ENCODE assay signal across 8 cellular contexts in the genomic region with DNA sequence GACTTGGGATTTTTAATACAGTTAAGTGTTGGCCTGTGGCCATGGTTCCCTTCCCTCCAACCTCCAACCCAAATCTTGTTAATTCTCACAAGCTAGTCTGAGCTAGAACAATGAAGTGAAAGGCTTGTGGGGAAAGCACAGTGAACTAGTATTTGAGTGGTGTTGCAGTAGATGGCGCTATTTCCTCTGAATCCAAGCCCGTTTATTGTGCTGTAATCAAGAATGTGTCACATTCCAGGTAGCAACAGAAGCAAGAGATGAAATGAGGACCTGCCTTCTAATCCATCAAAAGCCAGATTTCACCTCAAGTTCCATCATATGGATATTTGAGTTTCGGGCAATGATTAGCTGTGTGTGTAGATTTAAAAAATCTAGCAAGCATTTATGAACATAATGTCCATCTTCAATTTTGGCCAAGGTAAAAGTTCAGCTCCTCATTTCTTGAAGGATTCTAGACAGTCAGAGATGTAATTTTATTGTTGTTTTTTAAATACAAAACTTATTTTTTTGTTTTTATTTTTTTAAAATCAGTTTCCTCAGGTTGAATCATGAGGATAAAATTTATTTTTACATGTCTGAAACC.
DNase-seq lines count a peak whose midpoint lies in the region; ATAC-seq and TF ChIP-seq lines count a peak whose summit lies in the region.

No MANE protein-coding gene starts in this region.

- H3K27me3 Mint-ChIP-seq in activated CD4-positive, alpha-beta T cell treated with anti-CD3 and anti-CD28 coated beads, Interleukin-2, amount 10 ng/mL, durations not matched to agents 7 days and 5 days = peaks cover 11% of the 10 kb centered on the region
- peaks cover 33% of the 10 kb centered on the region for H3K27me3 Mint-ChIP-seq in osteocyte (ENCODE audit: unreplicated experiment)

- DNase-seq in activated CD4-positive, alpha-beta T cell treated with anti-CD3 and anti-CD28 coated beads, Interleukin-2, amount 10 ng/mL, durations not matched to agents 7 days and 5 days = peak; percentile 25
- no peak for DNase-seq in activated CD4-positive, alpha-beta T cell treated with anti-CD3 and anti-CD28 coated beads, Interleukin-2, amount 50 U/mL, for 4 hours
- DNase-seq in LoVo (ENCODE audit: low spot score) (peak; percentile 39), Panc1 (ENCODE audit: low read depth, low spot score) (peak; percentile 36), osteocyte (ENCODE audit: extremely low spot score, unreplicated experiment) (no peak), amniotic stem cell (lab: John Stamatoyannopoulos, UW) (no peak), omental fat pad (ENCODE audit: low spot score) (no peak)

- H3K4me3 ChIP-seq in Panc1 (ENCODE audit: low read depth in 2 of 2, low read length in 2 of 2) = no peak overlapping the region

- BruUV-seq in Panc1 (replicated peaks; lab: Mats Ljungman, UMichigan) = no TSS peak

- H3K27ac ChIP-seq in Panc1 (ENCODE audit: low read length) = no peak overlapping the region

- H3K27ac Mint-ChIP-seq in activated CD4-positive, alpha-beta T cell treated with anti-CD3 and anti-CD28 coated beads, Interleukin-2, amount 10 ng/mL, durations not matched to agents 7 days and 5 days = no peak overlapping the region
- H3K27ac Mint-ChIP-seq in osteocyte (ENCODE audit: unreplicated experiment) = no peak overlapping the region

- H3K4me1 ChIP-seq in Panc1 (ENCODE audit: control insufficient read depth, insufficient read depth, low read length) = no peaks in the 10 kb centered on the region

- no peaks in the 10 kb centered on the region for H3K27me3 ChIP-seq in Panc1 (ENCODE audit: control insufficient read depth, insufficient read depth, low read length)

- in situ Hi-C loops in Panc1 (cut with HindIII; ENCODE audit: low pct_unique_long_range_greater_than_20kb, low sequenced_read_pairs) = no loop called here

- TF ChIP-seq CTCF in Panc1 (IDR thresholded peaks at IDR 0.05) = peak; percentile 81
- TF ChIP-seq CTCF in osteocyte (IDR thresholded peaks at IDR 0.05) = peak; percentile 68
- TF ChIP-seq CTCF in omental fat pad (IDR thresholded peaks at IDR 0.05) = no peak

- ATAC-seq in Panc1 (peak; percentile 88), esophagus mucosa (peak; percentile 66), omental fat pad (ENCODE audit: low FRiP score) (no peak)

- H3K4me1 Mint-ChIP-seq in activated CD4-positive, alpha-beta T cell treated with anti-CD3 and anti-CD28 coated beads, Interleukin-2, amount 10 ng/mL, durations not matched to agents 7 days and 5 days = no peaks in the 10 kb centered on the region
- no peaks in the 10 kb centered on the region for H3K4me1 Mint-ChIP-seq in osteocyte (ENCODE audit: unreplicated experiment)

- no peaks in the 10 kb centered on the region for H3K36me3 ChIP-seq in Panc1 (ENCODE audit: control insufficient read depth, insufficient read depth, low read length)

- intact Hi-C loops in Panc1 (cut with micrococcal nuclease; ENCODE audit: unreplicated experiment) = no loop called here

- H3K36me3 Mint-ChIP-seq in activated CD4-positive, alpha-beta T cell treated with anti-CD3 and anti-CD28 coated beads, Interleukin-2, amount 10 ng/mL, durations not matched to agents 7 days and 5 days (ENCODE audit: low read depth) = no peaks in the 10 kb centered on the region
- no peaks in the 10 kb centered on the region for H3K36me3 Mint-ChIP-seq in osteocyte (ENCODE audit: unreplicated experiment)

- CTCF ChIA-PET in activated CD4-positive, alpha-beta T cell treated with anti-CD3 and anti-CD28 coated beads, Interleukin-2, amount 10 ng/mL, durations not matched to agents 7 days and 5 days (lab: Charles Lee) = interaction anchor here (0.7 kb wide), 2 partner anchors 81 to 302 kb away, joined by 3 read pairs; no protein-coding TSS in a partner anchor
- CTCF ChIA-PET in Panc1 (lab: Charles Lee) = interaction anchor here (0.7 to 1.2 kb wide), 2 partner anchors 63 to 90 kb away, joined by 3 read pairs; no protein-coding TSS in a partner anchor

- POLR2A ChIA-PET in activated CD4-positive, alpha-beta T cell treated with anti-CD3 and anti-CD28 coated beads, Interleukin-2, amount 10 ng/mL, durations not matched to agents 7 days and 5 days (lab: Charles Lee) = no interaction called here
- POLR2A ChIA-PET in Panc1 (lab: Charles Lee) = no interaction called here

- H3K9me3 ChIP-seq in Panc1 (ENCODE audit: control insufficient read depth, insufficient read depth, low read depth, low read length) = no peaks in the 10 kb centered on the region

- H3K4me3 Mint-ChIP-seq in activated CD4-positive, alpha-beta T cell treated with anti-CD3 and anti-CD28 coated beads, Interleukin-2, amount 10 ng/mL, durations not matched to agents 7 days and 5 days = no peak overlapping the region
- H3K4me3 Mint-ChIP-seq in osteocyte (ENCODE audit: unreplicated experiment) = no peak overlapping the region

- no peaks in the 10 kb centered on the region for H3K9me3 Mint-ChIP-seq in activated CD4-positive, alpha-beta T cell treated with anti-CD3 and anti-CD28 coated beads, Interleukin-2, amount 10 ng/mL, durations not matched to agents 7 days and 5 days
- no peaks in the 10 kb centered on the region for H3K9me3 Mint-ChIP-seq in osteocyte (ENCODE audit: unreplicated experiment)

Comparison
In these comparisons a context has a peak if more than half of its experiments do, and no peak if none do; other contexts are left out.
1. DNase-seq: peak in activated CD4-positive, alpha-beta T cell treated with anti-CD3 and anti-CD28 coated beads, Interleukin-2, amount 10 ng/mL, durations not matched to agents 7 days and 5 days (single experiment), LoVo (single experiment) and Panc1 (single experiment); none in activated CD4-positive, alpha-beta T cell treated with anti-CD3 and anti-CD28 coated beads, Interleukin-2, amount 50 U/mL, for 4 hours (0 of 2), osteocyte (single experiment), amniotic stem cell (single experiment) and omental fat pad (single experiment).
2. CTCF ChIP-seq: peak in Panc1 (single experiment) and osteocyte (single experiment); none in omental fat pad (0 of 3).